22 cellular contexts compared by ENCODE assay signal in genomic region chr17:76260220-76260619, GRCh38. TPM values are rescaled to one million over a fixed set of nuclear protein-coding genes. Genes with fewer than 3 reads are reported as not detected.
A peak's percentile ranks its signal among the peaks of the same experiment; 100 is the strongest.
DNase-seq lines count a peak whose midpoint lies in the region; ATAC-seq, FAIRE-seq and TF ChIP-seq lines count a peak whose summit lies in the region.
"Had no signal": no experiment of that assay in that cellular context is flagged by ENCODE, and none has a peak within 500 bp of the region (broad histone marks: within the 10 kb centered on the region; RNA-seq: fewer than 3 reads in every experiment).

No MANE protein-coding gene starts in this region.

- no peak for TF ChIP-seq POLR2A in GM12892 (IDR thresholded peaks at IDR 0.05; ENCODE audit: low read depth, low read length)
- TF ChIP-seq POLR2A in transverse colon (IDR thresholded peaks at IDR 0.05), result no peak

- H4K20me1 ChIP-seq in SU-DHL-6 (ENCODE audit: low read depth, low read length), result no peaks in the 10 kb centered on the region

- FAIRE-seq in GM12892 (lab: Jason Lieb, UNC), result peak; percentile 85

- H3K79me2 ChIP-seq in SU-DHL-6 (ENCODE audit: insufficient read depth, low read length), result no peaks in the 10 kb centered on the region

- H3K4me2 ChIP-seq in SU-DHL-6 (ENCODE audit: low read depth, low read length, poor library complexity, severe bottlenecking), result peak overlapping the region; percentile 75

- H3K9me3 ChIP-seq in SU-DHL-6 (ENCODE audit: insufficient read depth, low read length), result no peaks in the 10 kb centered on the region
- no peaks in the 10 kb centered on the region for H3K9me3 ChIP-seq in mucosa of stomach (ENCODE audit: control insufficient read depth, low read length)
- no peaks in the 10 kb centered on the region for H3K9me3 ChIP-seq in transverse colon
- H3K9me3 ChIP-seq: ascending aorta, prostate gland had no signal

- H3K9me2 ChIP-seq in SU-DHL-6 (replicated peaks; ENCODE audit: insufficient read depth, low read length), result no peaks in the 10 kb centered on the region

- H3K27ac ChIP-seq in SU-DHL-6 (ENCODE audit: low read depth, low read length), result peak overlapping the region; percentile 75
- peak overlapping the region; percentile 90 to 98 (median 92) for H3K27ac ChIP-seq in transverse colon
- H3K27ac ChIP-seq: ascending aorta had no signal

- no peaks in the 10 kb centered on the region for H3K27me3 ChIP-seq in SU-DHL-6 (ENCODE audit: low read length)
- no peaks in the 10 kb centered on the region for H3K27me3 ChIP-seq in mucosa of stomach (ENCODE audit: control insufficient read depth, insufficient read depth, low read length)
- no peaks in the 10 kb centered on the region for H3K27me3 ChIP-seq in transverse colon
- H3K27me3 ChIP-seq: ascending aorta had no signal

- in situ Hi-C loops in transverse colon (cut with MboI; ENCODE audit: low pct_ligation_motif_present in 1 of 4, low pct_unique_long_range_greater_than_20kb in 1 of 4, low sequenced_read_pairs in 3 of 4), result no loop called here

- TF ChIP-seq EP300 in transverse colon (IDR thresholded peaks at IDR 0.05; ENCODE audit: low read depth), result no peak

- H3K4me1 ChIP-seq in mucosa of stomach (ENCODE audit: control insufficient read depth, insufficient read depth, low read length) (peaks cover 68% of the 10 kb centered on the region), transverse colon (peaks cover 36 to 69% (median 57%) of the 10 kb centered on the region in 4 donors)

- H3K36me3 ChIP-seq in SU-DHL-6 (ENCODE audit: low read length) (no peaks in the 10 kb centered on the region), mucosa of stomach (ENCODE audit: control insufficient read depth, insufficient read depth, low read length) (no peaks in the 10 kb centered on the region), transverse colon (no peaks in the 10 kb centered on the region)
- H3K36me3 ChIP-seq: ascending aorta, prostate gland had no signal

- TF ChIP-seq CTCF in SU-DHL-6 (IDR thresholded peaks at IDR 0.05; ENCODE audit: insufficient read depth, low read length, poor library complexity, severe bottlenecking) (no peak), transverse colon (IDR thresholded peaks at IDR 0.05) (no peak)

- peak overlapping the region; percentile 54 for H2AFZ ChIP-seq in SU-DHL-6 (ENCODE audit: low read depth, low read length, severe bottlenecking)

- no peak for ATAC-seq in GM21381 (IDR thresholded peaks at IDR 0.05; ENCODE audit: unreplicated experiment)
- ATAC-seq: naive thymus-derived CD4-positive, alpha-beta T cell; Right ventricle myocardium inferior had no signal

- intact Hi-C loops in transverse colon (cut with DNase I; ENCODE audit: low total_unique reads), result no loop called here

- peak overlapping the region; percentile 32 for H3K9ac ChIP-seq in SU-DHL-6 (ENCODE audit: low read length)
- H3K9ac ChIP-seq in mucosa of stomach (ENCODE audit: low read length), result peak overlapping the region; percentile 62

- peaks cover 48% of the 10 kb centered on the region for H3F3A ChIP-seq in SU-DHL-6 (ENCODE audit: insufficient read depth)

- DNase-seq in GM12892 (ENCODE audit: insufficient read length) (no peak), transverse colon (no peak), superior temporal gyrus (ENCODE audit: extremely low spot score) (no peak)
- no peak for DNase-seq in activated naive CD4-positive, alpha-beta T cell treated with Interleukin-2 at 50 U/mL for 16 hours
- DNase-seq: activated CD4-positive, alpha-beta T cell treated with anti-CD3 and anti-CD28 coated beads, Interleukin-2, amount 50 U/mL, for 4 hours; activated gamma-delta T cell treated with Interleukin-2 at 50 U/mL for 16 hours; AML-193; cerebellar nuclear complex; COR-L47; effector memory CD4-positive, alpha-beta T cell; glutamatergic neuron; H9; naive thymus-derived CD4-positive, alpha-beta T cell; NCI-H1092 treated with DMSO at 0.1 percent for 48 hours; NCI-H2107; NCI-H524 treated with DMSO at 0.1 percent for 48 hours had no signal

- H3K4me3 ChIP-seq in SU-DHL-6 (ENCODE audit: insufficient read depth, low read length, poor library complexity, severe bottlenecking) (no peak overlapping the region), mucosa of stomach (ENCODE audit: low read length) (no peak overlapping the region), transverse colon (no peak overlapping the region)
- H3K4me3 ChIP-seq: ascending aorta, prostate gland had no signal

- WGBS in transverse colon (ENCODE audit: low coverage in 1 of 2), 2 donors, result 90 to 100% methylated on average over 2 to 7 of the region's 7 CpGs

RNA-seq across cellular contexts. Expression of gene UBALD2, which starts 4.9 kb away (rescaled TPM):
- 48.7 TPM for polyA plus RNA-seq in GM12892 (2012; ENCODE audit: missing spikeins)
- total RNA-seq in transverse colon, result 10 to 100 TPM; 25.5 to 51.2 (median 34.5) TPM

RNA-seq across cellular contexts. Expression of gene RNF157, which starts 19.9 kb away (rescaled TPM):
- polyA plus RNA-seq in GM12892 (2012; ENCODE audit: missing spikeins), result 4.6 TPM
- 100 to 1,000 TPM in 1 of 4 donors, 10 to 100 TPM in 3; 32.5 to 164 (median 54.8) TPM for total RNA-seq in transverse colon

RNA-seq across cellular contexts. Expression of gene QRICH2, which starts 47.9 kb away (rescaled TPM):
- polyA plus RNA-seq in GM12892 (2012; ENCODE audit: missing spikeins), result 0.42 TPM
- 1 to 10 TPM; 1.6 to 2.6 (median 2.0) TPM for total RNA-seq in transverse colon
